25 cellular contexts compared by ENCODE assay signal in genomic region chr3:141390747-141391146, GRCh38. TPM values are rescaled to one million over a fixed set of nuclear protein-coding genes. Genes with fewer than 3 reads are reported as not detected.
DNase-seq lines count a peak whose midpoint lies in the region; FAIRE-seq and TF ChIP-seq lines count a peak whose summit lies in the region.
"Had no signal": no experiment of that assay in that cellular context is flagged by ENCODE, and none has a peak within 500 bp of the region (broad histone marks: within the 10 kb centered on the region; RNA-seq: fewer than 3 reads in every experiment).

No MANE protein-coding gene starts in this region.

- H3K27ac Mint-ChIP-seq in T-helper 2 cell treated with Interferon-gamma antibody and Interleukin-4, amounts not matched to agents 5 μg/mL and 100 μg/mL, for 36 hours, result peak overlapping the region; percentile 31
- H3K27ac Mint-ChIP-seq in IgD-negative memory B cell, result no peak overlapping the region
- H3K27ac Mint-ChIP-seq in activated CD4-positive, alpha-beta memory T cell treated with anti-CD3 and anti-CD28 coated beads, Interleukin-2, amount 10 ng/mL, durations not matched to agents 7 days and 5 days, result peak overlapping the region; percentile 57
- peak overlapping the region; percentile 49 for H3K27ac Mint-ChIP-seq in progenitor cell of endocrine pancreas
- H3K27ac Mint-ChIP-seq: memory B cell had no signal

- H3K4me3 Mint-ChIP-seq in T-helper 2 cell treated with Interferon-gamma antibody and Interleukin-4, amounts not matched to agents 5 μg/mL and 100 μg/mL, for 36 hours, result peak overlapping the region; percentile 40
- peak overlapping the region in 3 of 4 donors; percentile 3 to 83 (median 14) for H3K4me3 Mint-ChIP-seq in IgD-negative memory B cell
- H3K4me3 Mint-ChIP-seq in activated CD4-positive, alpha-beta memory T cell treated with anti-CD3 and anti-CD28 coated beads, Interleukin-2, amount 10 ng/mL, durations not matched to agents 7 days and 5 days, result no peak overlapping the region
- H3K4me3 Mint-ChIP-seq in progenitor cell of endocrine pancreas (ENCODE audit: low read depth), result no peak overlapping the region
- H3K4me3 Mint-ChIP-seq: memory B cell had no signal

- no peaks in the 10 kb centered on the region for H3K36me3 Mint-ChIP-seq in T-helper 2 cell treated with Interferon-gamma antibody and Interleukin-4, amounts not matched to agents 5 μg/mL and 100 μg/mL, for 36 hours (ENCODE audit: low read depth)
- H3K36me3 Mint-ChIP-seq in IgD-negative memory B cell, result peaks cover 4% of the 10 kb centered on the region
- peaks cover 2% of the 10 kb centered on the region for H3K36me3 Mint-ChIP-seq in activated CD4-positive, alpha-beta memory T cell treated with anti-CD3 and anti-CD28 coated beads, Interleukin-2, amount 10 ng/mL, durations not matched to agents 7 days and 5 days (ENCODE audit: low read depth)
- peaks cover 3% of the 10 kb centered on the region for H3K36me3 Mint-ChIP-seq in progenitor cell of endocrine pancreas (ENCODE audit: insufficient read depth)
- H3K36me3 Mint-ChIP-seq: CD4-positive, alpha-beta memory T cell had no signal

- no peak for TF ChIP-seq CTCF in progenitor cell of endocrine pancreas (IDR thresholded peaks at IDR 0.05; ENCODE audit: unreplicated experiment)

- peaks cover 7% of the 10 kb centered on the region for H3K27me3 Mint-ChIP-seq in T-helper 2 cell treated with Interferon-gamma antibody and Interleukin-4, amounts not matched to agents 5 μg/mL and 100 μg/mL, for 36 hours (ENCODE audit: low read depth)
- H3K27me3 Mint-ChIP-seq in IgD-negative memory B cell (no peaks in the 10 kb centered on the region), progenitor cell of endocrine pancreas (no peaks in the 10 kb centered on the region)
- no peaks in the 10 kb centered on the region for H3K27me3 Mint-ChIP-seq in activated CD4-positive, alpha-beta memory T cell treated with anti-CD3 and anti-CD28 coated beads, Interleukin-2, amount 10 ng/mL, durations not matched to agents 7 days and 5 days
- H3K27me3 Mint-ChIP-seq: CD4-positive, alpha-beta memory T cell had no signal

- TF ChIP-seq POLR2A in GM12892 (IDR thresholded peaks at IDR 0.05; ENCODE audit: low read depth, low read length), result no peak

- no peak for DNase-seq in T-helper 2 cell treated with Interferon-gamma antibody and Interleukin-4, amounts not matched to agents 5 μg/mL and 100 μg/mL, for 36 hours (ENCODE audit: low spot score)
- DNase-seq in T-helper 2 cell (no peak), progenitor cell of endocrine pancreas (ENCODE audit: low spot score, unreplicated experiment) (no peak), Ammon's horn (ENCODE audit: low spot score) (no peak), NCI-H2196 treated with DMSO at 0.1 percent for 48 hours (lab: John Stamatoyannopoulos, UW; ENCODE audit: unreplicated experiment) (no peak), GM12892 (ENCODE audit: insufficient read length) (no peak)
- DNase-seq in activated CD4-positive, alpha-beta memory T cell treated with anti-CD3 and anti-CD28 coated beads, Interleukin-2, amount 10 ng/mL, durations not matched to agents 7 days and 5 days, result no peak
- DNase-seq: activated CD4-positive, alpha-beta T cell treated with anti-CD3 and anti-CD28 coated beads, Interleukin-2, amount 50 U/mL, for 4 hours; activated CD4-positive, CD25-positive, alpha-beta regulatory T cell; activated effector memory CD4-positive, alpha-beta T cell treated with Interleukin-2 at 50 U/mL for 16 hours; CD4-positive, alpha-beta memory T cell; dermis blood vessel endothelial cell; EL; KBM-7; left colon; NCI-H2029 treated with DMSO at 0.1 percent for 48 hours; NCI-H82; sigmoid colon; stimulated activated CD4-positive, alpha-beta T cell treated with anti-CD3 and anti-CD28 coated beads, Interleukin-4, amount 100 ng/mL, for 24 hours; stimulated activated naive CD4-positive, alpha-beta T cell had no signal

- no peak for FAIRE-seq in GM12892 (lab: Jason Lieb, UNC)
- FAIRE-seq: frontal cortex, H54, urothelium cell line had no signal

- CTCF ChIA-PET in activated CD4-positive, alpha-beta memory T cell treated with anti-CD3 and anti-CD28 coated beads, Interleukin-2, amount 10 ng/mL, durations not matched to agents 7 days and 5 days (lab: Charles Lee), result interaction anchor here (1.1 to 1.3 kb wide), 2 partner anchors 21 to 61 kb away, joined by 3 to 4 read pairs; no protein-coding TSS in a partner anchor

- H3K9me3 Mint-ChIP-seq in T-helper 2 cell treated with Interferon-gamma antibody and Interleukin-4, amounts not matched to agents 5 μg/mL and 100 μg/mL, for 36 hours, result no peaks in the 10 kb centered on the region
- H3K9me3 Mint-ChIP-seq in IgD-negative memory B cell (no peaks in the 10 kb centered on the region), progenitor cell of endocrine pancreas (ENCODE audit: low read depth) (no peaks in the 10 kb centered on the region)
- H3K9me3 Mint-ChIP-seq in activated CD4-positive, alpha-beta memory T cell treated with anti-CD3 and anti-CD28 coated beads, Interleukin-2, amount 10 ng/mL, durations not matched to agents 7 days and 5 days, result no peaks in the 10 kb centered on the region
- H3K9me3 Mint-ChIP-seq: CD4-positive, alpha-beta memory T cell; memory B cell had no signal

- POLR2A ChIA-PET in activated CD4-positive, alpha-beta memory T cell treated with anti-CD3 and anti-CD28 coated beads, Interleukin-2, amount 10 ng/mL, durations not matched to agents 7 days and 5 days (lab: Charles Lee), result interaction anchor here (1.7 to 18.6 kb wide), 3 partner anchors 11 to 17 kb away, joined by 3 to 320 read pairs (median 30); no protein-coding TSS in a partner anchor

- peaks cover 18% of the 10 kb centered on the region for H3K4me1 Mint-ChIP-seq in T-helper 2 cell treated with Interferon-gamma antibody and Interleukin-4, amounts not matched to agents 5 μg/mL and 100 μg/mL, for 36 hours (ENCODE audit: low read depth)
- H3K4me1 Mint-ChIP-seq in IgD-negative memory B cell (peaks cover 25 to 37% (median 30%) of the 10 kb centered on the region in 3 donors), progenitor cell of endocrine pancreas (ENCODE audit: low read depth) (peaks cover 33% of the 10 kb centered on the region)
- H3K4me1 Mint-ChIP-seq in activated CD4-positive, alpha-beta memory T cell treated with anti-CD3 and anti-CD28 coated beads, Interleukin-2, amount 10 ng/mL, durations not matched to agents 7 days and 5 days, result peaks cover 33% of the 10 kb centered on the region

RNA-seq across cellular contexts. Expression of gene ZBTB38, which starts 22.4 kb away (rescaled TPM):
- polyA plus RNA-seq in IgD-negative memory B cell, result 113 TPM
- total RNA-seq in activated CD4-positive, alpha-beta memory T cell treated with anti-CD3 and anti-CD28 coated beads, Interleukin-2, amount 10 ng/mL, durations not matched to agents 7 days and 5 days, result 10 to 100 TPM; 36.0 to 39.6 TPM
- 25.8 and 27.0 TPM in 2 replicates for total RNA-seq in progenitor cell of endocrine pancreas
- 101 TPM for polyA plus RNA-seq in GM12892 (2012; ENCODE audit: missing spikeins)

Comparison
In these comparisons a context has a peak if more than half of its experiments do, and no peak if none do; other contexts are left out.
1. H3K27ac Mint-ChIP-seq: peak in T-helper 2 cell treated with Interferon-gamma antibody and Interleukin-4, amounts not matched to agents 5 μg/mL and 100 μg/mL, for 36 hours (single experiment), activated CD4-positive, alpha-beta memory T cell treated with anti-CD3 and anti-CD28 coated beads, Interleukin-2, amount 10 ng/mL, durations not matched to agents 7 days and 5 days (single experiment) and progenitor cell of endocrine pancreas (single experiment); none in IgD-negative memory B cell (0 of 3).
2. H3K4me3 Mint-ChIP-seq: peak in T-helper 2 cell treated with Interferon-gamma antibody and Interleukin-4, amounts not matched to agents 5 μg/mL and 100 μg/mL, for 36 hours (single experiment) and IgD-negative memory B cell (3 of 4); none in activated CD4-positive, alpha-beta memory T cell treated with anti-CD3 and anti-CD28 coated beads, Interleukin-2, amount 10 ng/mL, durations not matched to agents 7 days and 5 days (single experiment) and progenitor cell of endocrine pancreas (single experiment).